ENCODE assay signal across 8 cellular contexts in genomic region chr5:157596449-157596848, GRCh38. TPM values are rescaled to one million over a fixed set of nuclear protein-coding genes. Genes with fewer than 3 reads are reported as not detected.
DNase-seq lines count a peak whose midpoint lies in the region; ATAC-seq and TF ChIP-seq lines count a peak whose summit lies in the region.

No MANE protein-coding gene starts in this region.

- peaks cover 25% of the 10 kb centered on the region for H3F3A ChIP-seq in SU-DHL-6 (ENCODE audit: insufficient read depth)

- H3K36me3 ChIP-seq in SU-DHL-6 (ENCODE audit: low read length) = no peaks in the 10 kb centered on the region
- no peaks in the 10 kb centered on the region for H3K36me3 ChIP-seq in ascending aorta

- peak overlapping the region; percentile 70 for H3K27ac ChIP-seq in SU-DHL-6 (ENCODE audit: low read depth, low read length)
- no peak overlapping the region for H3K27ac ChIP-seq in ascending aorta

- peak; percentile 73 for ATAC-seq in HG02973 (IDR thresholded peaks at IDR 0.05; ENCODE audit: unreplicated experiment)
- no peak for ATAC-seq in left lobe of liver

- H3K27ac Mint-ChIP-seq in Calu3 (ENCODE audit: unreplicated experiment) = no peak overlapping the region

- H3K9me2 ChIP-seq in SU-DHL-6 (replicated peaks; ENCODE audit: insufficient read depth, low read length) = no peaks in the 10 kb centered on the region

- peak; percentile 51 for DNase-seq in activated T-cell treated with anti-CD3 and anti-CD28 coated beads for 24 hours (ENCODE audit: low read depth)
- no peak for DNase-seq in activated T-cell treated with anti-CD3 and anti-CD28 coated beads, Interleukin-2, amount 50 U/mL, for 1 hour
- peak; percentile 18 to 33 for DNase-seq in stimulated activated CD8-positive, alpha-beta memory T cell treated with anti-CD3 and anti-CD28 coated beads, Interleukin-7, amount 100 ng/mL, for 4 hours (ENCODE audit: low read depth in 2 of 2)
- no peak for DNase-seq in ascending aorta (ENCODE audit: low spot score in 2 of 2)
- DNase-seq in Calu3 = no peak
- DNase-seq in left lobe of liver (ENCODE audit: low spot score) = no peak

- H3K4me1 Mint-ChIP-seq in Calu3 (ENCODE audit: low read depth, unreplicated experiment) = no peaks in the 10 kb centered on the region

- H3K36me3 Mint-ChIP-seq in Calu3 (ENCODE audit: insufficient read depth, unreplicated experiment) = no peaks in the 10 kb centered on the region

- no peaks in the 10 kb centered on the region for H4K20me1 ChIP-seq in SU-DHL-6 (ENCODE audit: low read depth, low read length)

- intact Hi-C loops in ascending aorta (cut with DNase I) = no loop called here
- intact Hi-C loops in Calu3 (cut with micrococcal nuclease; ENCODE audit: unreplicated experiment) = no loop called here

- no peaks in the 10 kb centered on the region for H3K79me2 ChIP-seq in SU-DHL-6 (ENCODE audit: insufficient read depth, low read length)

- BruUV-seq in Calu3 (replicated peaks; lab: Mats Ljungman, UMichigan) = no TSS peak

- TF ChIP-seq CTCF in SU-DHL-6 (IDR thresholded peaks at IDR 0.05; ENCODE audit: insufficient read depth, low read length, poor library complexity, severe bottlenecking) (no peak), ascending aorta (IDR thresholded peaks at IDR 0.05) (no peak), Calu3 (IDR thresholded peaks at IDR 0.05; ENCODE audit: unreplicated experiment) (no peak)

- peak overlapping the region; percentile 36 for H3K4me2 ChIP-seq in SU-DHL-6 (ENCODE audit: low read depth, low read length, poor library complexity, severe bottlenecking)

- H3K9ac ChIP-seq in SU-DHL-6 (ENCODE audit: low read length) = no peak overlapping the region

- no peak overlapping the region for H3K4me3 ChIP-seq in SU-DHL-6 (ENCODE audit: insufficient read depth, low read length, poor library complexity, severe bottlenecking)
- no peak overlapping the region for H3K4me3 ChIP-seq in ascending aorta

- H3K27me3 ChIP-seq in SU-DHL-6 (ENCODE audit: low read length) (no peaks in the 10 kb centered on the region), ascending aorta (no peaks in the 10 kb centered on the region)

- H3K4me3 Mint-ChIP-seq in Calu3 (ENCODE audit: low read depth, unreplicated experiment) = no peak overlapping the region

- no peaks in the 10 kb centered on the region for H3K4me1 ChIP-seq in ascending aorta

- H3K9me3 ChIP-seq in SU-DHL-6 (ENCODE audit: insufficient read depth, low read length) = no peaks in the 10 kb centered on the region
- H3K9me3 ChIP-seq in ascending aorta = no peaks in the 10 kb centered on the region

- CTCF ChIA-PET in Calu3 (lab: Charles Lee) = no interaction called here

- H3K27me3 Mint-ChIP-seq in Calu3 (ENCODE audit: unreplicated experiment) = no peaks in the 10 kb centered on the region

- H3K9me3 Mint-ChIP-seq in Calu3 (ENCODE audit: low read depth, unreplicated experiment) = no peaks in the 10 kb centered on the region

- H2AFZ ChIP-seq in SU-DHL-6 (ENCODE audit: low read depth, low read length, severe bottlenecking) = no peak overlapping the region

RNA-seq across cellular contexts. Expression of gene ADAM19, which starts 20.9 kb away (rescaled TPM):
- total RNA-seq in ascending aorta (11.7 TPM), Calu3 (2022) (5.2 and 16.2 TPM in 2 replicates), left lobe of liver (2.9 TPM)

RNA-seq across cellular contexts. Expression of gene SOX30, which starts 55.8 kb away (rescaled TPM):
- total RNA-seq in ascending aorta = not detected
- total RNA-seq in Calu3 (2022) = 0.09 TPM in 1 of 2 replicates, not detected in the other
- not detected for total RNA-seq in left lobe of liver

Comparison
In these comparisons a context has a peak if more than half of its experiments do, and no peak if none do; other contexts are left out.
1. DNase-seq: peak in activated T-cell treated with anti-CD3 and anti-CD28 coated beads for 24 hours (single experiment) and stimulated activated CD8-positive, alpha-beta memory T cell treated with anti-CD3 and anti-CD28 coated beads, Interleukin-7, amount 100 ng/mL, for 4 hours (2 of 2); none in activated T-cell treated with anti-CD3 and anti-CD28 coated beads, Interleukin-2, amount 50 U/mL, for 1 hour (single experiment), ascending aorta (0 of 2), Calu3 (single experiment) and left lobe of liver (single experiment).